In genomic region chr15:77824361-77824985, GRCh38 we compare ENCODE assay signal across 20 cellular contexts.
A peak's percentile ranks its signal among the peaks of the same experiment; 100 is the strongest.
DNase-seq lines count a peak whose midpoint lies in the region; ATAC-seq, FAIRE-seq and TF ChIP-seq lines count a peak whose summit lies in the region.
"Had no signal": no experiment of that assay in that cellular context is flagged by ENCODE, and none has a peak within 500 bp of the region (broad histone marks: within the 10 kb centered on the region; RNA-seq: fewer than 3 reads in every experiment).

No MANE protein-coding gene starts in this region.

- H3K36me3 Mint-ChIP-seq in natural killer cell treated with Interleukin-12 subunit alpha and Interleukin-12 subunit beta and Interleukin-15 and Interleukin-18, amount 100 ng/mL, for 72 hours = no peaks in the 10 kb centered on the region
- no peaks in the 10 kb centered on the region for H3K36me3 Mint-ChIP-seq in natural killer cell
- H3K36me3 Mint-ChIP-seq: CD4-positive, CD25-positive, alpha-beta regulatory T cell; CD8-positive, alpha-beta memory T cell had no signal

- no peak for TF ChIP-seq EP300 in esophagus muscularis mucosa (IDR thresholded peaks at IDR 0.05)

- H3K4me3 ChIP-seq in bronchial epithelial cell (ENCODE audit: low read depth, low read length) (no peak overlapping the region), mesendoderm (ENCODE audit: low read length) (no peak overlapping the region), upper lobe of right lung (no peak overlapping the region), esophagus muscularis mucosa (no peak overlapping the region)
- H3K4me3 ChIP-seq: GM12878 had no signal

- H3K18ac ChIP-seq in mesendoderm (ENCODE audit: low read length) = no peak overlapping the region

- H2BK5ac ChIP-seq in mesendoderm (ENCODE audit: low read length) = no peak overlapping the region

- H3K27me3 Mint-ChIP-seq in natural killer cell treated with Interleukin-12 subunit alpha and Interleukin-12 subunit beta and Interleukin-15 and Interleukin-18, amount 100 ng/mL, for 72 hours = peaks cover 19 to 27% of the 10 kb centered on the region in 2 donors
- H3K27me3 Mint-ChIP-seq in natural killer cell (ENCODE audit: low read depth in 2 of 2) = peaks cover 19 to 21% of the 10 kb centered on the region in 2 donors

- WGBS in mesendoderm (ENCODE audit: extremely low coverage, insufficient coverage, low lambda C conversion rate) = no CpG with 5 or more reads among the region's 7 CpGs
- 71% methylated on average over 5 of the region's 7 CpGs for WGBS in esophagus muscularis mucosa

- H3K36me3 ChIP-seq in bronchial epithelial cell (ENCODE audit: control insufficient read depth, insufficient read depth, low read length) = no peaks in the 10 kb centered on the region
- no peaks in the 10 kb centered on the region for H3K36me3 ChIP-seq in mesendoderm (ENCODE audit: control insufficient read depth, insufficient read depth, low read length)
- no peaks in the 10 kb centered on the region for H3K36me3 ChIP-seq in upper lobe of right lung
- H3K36me3 ChIP-seq in esophagus muscularis mucosa = no peaks in the 10 kb centered on the region

- no peak overlapping the region for H3K4me2 ChIP-seq in mesendoderm (ENCODE audit: low read length)

- no peak overlapping the region for H2BK120ac ChIP-seq in mesendoderm (ENCODE audit: low read depth, low read length)

- H3K4me3 Mint-ChIP-seq in natural killer cell treated with Interleukin-12 subunit alpha and Interleukin-12 subunit beta and Interleukin-15 and Interleukin-18, amount 100 ng/mL, for 72 hours = no peak overlapping the region
- no peak overlapping the region for H3K4me3 Mint-ChIP-seq in natural killer cell
- H3K4me3 Mint-ChIP-seq: B cell; CD4-positive, CD25-positive, alpha-beta regulatory T cell; CD8-positive, alpha-beta memory T cell; H9 had no signal

- H2AK5ac ChIP-seq in mesendoderm (ENCODE audit: low read length) = no peak overlapping the region

- H3K9me3 ChIP-seq in upper lobe of right lung (no peaks in the 10 kb centered on the region), esophagus muscularis mucosa (no peaks in the 10 kb centered on the region)

- no peak overlapping the region for H3K27ac Mint-ChIP-seq in natural killer cell treated with Interleukin-12 subunit alpha and Interleukin-12 subunit beta and Interleukin-15 and Interleukin-18, amount 100 ng/mL, for 72 hours
- H3K27ac Mint-ChIP-seq in natural killer cell = no peak overlapping the region
- H3K27ac Mint-ChIP-seq: B cell; CD8-positive, alpha-beta memory T cell; H9 had no signal

- peak overlapping the region; percentile 7 for H3K56ac ChIP-seq in mesendoderm (ENCODE audit: low read length)

- FAIRE-seq in bronchial epithelial cell (lab: Jason Lieb, UNC) = peak; percentile 18
- FAIRE-seq: GM12878 had no signal

- H3K23ac ChIP-seq in mesendoderm (ENCODE audit: low read length) = peak overlapping the region; percentile 66

- no peaks in the 10 kb centered on the region for H3K79me1 ChIP-seq in mesendoderm (ENCODE audit: low read length)

- intact Hi-C loops in natural killer cell (cut with micrococcal nuclease) = no loop called here
- intact Hi-C loops in upper lobe of right lung (cut with DNase I) = no loop called here
- intact Hi-C loops in esophagus muscularis mucosa (cut with DNase I) = loop anchor here (10.0 kb wide), 1 partner anchor 190 kb away; the partner anchor contains the start of gene LINGO1

- H4K5ac ChIP-seq in mesendoderm (ENCODE audit: low read length) = no peak overlapping the region

- H3K4me1 Mint-ChIP-seq in natural killer cell treated with Interleukin-12 subunit alpha and Interleukin-12 subunit beta and Interleukin-15 and Interleukin-18, amount 100 ng/mL, for 72 hours (ENCODE audit: low read depth in 2 of 2) = no peaks in the 10 kb centered on the region
- no peaks in the 10 kb centered on the region for H3K4me1 Mint-ChIP-seq in natural killer cell

- H3K27me3 ChIP-seq in bronchial epithelial cell (ENCODE audit: control insufficient read depth, insufficient read depth, low read length) (peaks cover 9% of the 10 kb centered on the region), mesendoderm (ENCODE audit: insufficient read depth, low read length, poor library complexity) (peaks cover 10% of the 10 kb centered on the region), upper lobe of right lung (peaks cover 30% of the 10 kb centered on the region), esophagus muscularis mucosa (peaks cover 0 to 43% (median 10%) of the 10 kb centered on the region in 4 donors)

- H3K27ac ChIP-seq in mesendoderm (ENCODE audit: low read depth, low read length) (no peak overlapping the region), upper lobe of right lung (no peak overlapping the region), esophagus muscularis mucosa (replicated peaks in 1 of 4) (no peak overlapping the region)

- no peaks in the 10 kb centered on the region for H3K9me3 Mint-ChIP-seq in natural killer cell treated with Interleukin-12 subunit alpha and Interleukin-12 subunit beta and Interleukin-15 and Interleukin-18, amount 100 ng/mL, for 72 hours
- no peaks in the 10 kb centered on the region for H3K9me3 Mint-ChIP-seq in natural killer cell
- H3K9me3 Mint-ChIP-seq: CD8-positive, alpha-beta memory T cell; H9 had no signal

- TF ChIP-seq POLR2A in esophagus muscularis mucosa (IDR thresholded peaks at IDR 0.05; ENCODE audit: low read depth) = no peak

- H3K4ac ChIP-seq in mesendoderm (ENCODE audit: low read depth, low read length) = no peak overlapping the region

- H3K4me1 ChIP-seq in mesendoderm (ENCODE audit: control insufficient read depth, low read depth, low read length) (peaks cover 4% of the 10 kb centered on the region), upper lobe of right lung (peaks cover 3% of the 10 kb centered on the region), esophagus muscularis mucosa (peaks cover 2 to 14% (median 10%) of the 10 kb centered on the region in 4 donors)

- no peak overlapping the region for H4K8ac ChIP-seq in mesendoderm (ENCODE audit: low read depth, low read length)

- no peak for ATAC-seq in natural killer cell treated with Interleukin-12 subunit alpha and Interleukin-12 subunit beta and Interleukin-15 and Interleukin-18, amount 100 ng/mL, for 72 hours
- ATAC-seq in natural killer cell (no peak), upper lobe of right lung (no peak), HG02610 (IDR thresholded peaks at IDR 0.05; ENCODE audit: unreplicated experiment) (no peak)
- ATAC-seq: GM12878 had no signal

- peak; percentile 8 for DNase-seq in natural killer cell treated with Interleukin-12 subunit alpha and Interleukin-12 subunit beta and Interleukin-15 and Interleukin-18, amount 100 ng/mL, for 72 hours (ENCODE audit: low spot score)
- DNase-seq in natural killer cell = no peak
- no peak for DNase-seq in bronchial epithelial cell (ENCODE audit: low read depth)
- no peak for DNase-seq in mesendoderm
- DNase-seq in upper lobe of right lung = peak; percentile 51
- DNase-seq in esophagus muscularis mucosa (ENCODE audit: extremely low spot score) = no peak
- no peak for DNase-seq in stimulated activated naive CD4-positive, alpha-beta T cell (lab: John Stamatoyannopoulos, UW)
- DNase-seq: C1 segment of cervical spinal cord; CD4-positive, CD25-positive, alpha-beta regulatory T cell; COR-L47; DMS 273 treated with DMSO at 0.1 percent for 48 hours; DMS53; DND-41; EL; GOT3; H9 had no signal

- H3K79me2 ChIP-seq in mesendoderm (ENCODE audit: control insufficient read depth, insufficient read depth, low read length) = no peaks in the 10 kb centered on the region

- H2BK15ac ChIP-seq in mesendoderm (replicated peaks; ENCODE audit: low read depth) = no peak overlapping the region

- TF ChIP-seq CTCF in natural killer cell (IDR thresholded peaks at IDR 0.05) = no peak
- no peak for TF ChIP-seq CTCF in bronchial epithelial cell (IDR thresholded peaks at IDR 0.05; ENCODE audit: insufficient read depth, low read length, severe bottlenecking)
- no peak for TF ChIP-seq CTCF in upper lobe of right lung (IDR thresholded peaks at IDR 0.05)
- TF ChIP-seq CTCF in esophagus muscularis mucosa (IDR thresholded peaks at IDR 0.05) = no peak

- no peak overlapping the region for H3K9ac ChIP-seq in mesendoderm (ENCODE audit: low read length)

Comparison
In these comparisons a context has a peak if more than half of its experiments do, and no peak if none do; other contexts are left out.
1. DNase-seq: peak in natural killer cell treated with Interleukin-12 subunit alpha and Interleukin-12 subunit beta and Interleukin-15 and Interleukin-18, amount 100 ng/mL, for 72 hours (single experiment) and upper lobe of right lung (single experiment); none in natural killer cell (single experiment), bronchial epithelial cell (single experiment), mesendoderm (single experiment), esophagus muscularis mucosa (single experiment) and stimulated activated naive CD4-positive, alpha-beta T cell (0 of 6).